1 cellular context compared by ENCODE assay signal in genomic region chr12:90851800-90852718, GRCh38.
TF ChIP-seq lines count a peak whose summit lies in the region.

No MANE protein-coding gene starts in this region.

TF ChIP-seq in HepG2, 621 proteins besides CTCF, POLR2A, EP300 and RAD21 (continued from another document and continues in another):
- TF ChIP-seq ARID4A (CRISPR knock-in tag; IDR thresholded peaks at IDR 0.05; ENCODE audit: borderline replicate concordance) (no peak), ZNF670 (CRISPR knock-in tag; IDR thresholded peaks at IDR 0.05; ENCODE audit: borderline replicate concordance) (peak; percentile 48; the same call in 1 of the 2 replicates), ZBTB33 (CRISPR knock-in tag; IDR thresholded peaks at IDR 0.05) (no peak), ZNF780A (CRISPR knock-in tag; IDR thresholded peaks at IDR 0.05) (no peak), ZNF563 (CRISPR knock-in tag; IDR thresholded peaks at IDR 0.05) (no peak), RXRB (CRISPR knock-in tag; IDR thresholded peaks at IDR 0.05; ENCODE audit: borderline replicate concordance) (peak; percentile 95), HNF4G (IDR thresholded peaks at IDR 0.05; ENCODE audit: borderline replicate concordance, low read depth, low read length) (peak; percentile 78; the same call in 1 of the 2 replicates), HNF4G (CRISPR knock-in tag; IDR thresholded peaks at IDR 0.05; ENCODE audit: borderline replicate concordance, low read depth) (peak; percentile 68; the same call in 1 of the 2 replicates), SPEN (CRISPR knock-in tag; IDR thresholded peaks at IDR 0.05; ENCODE audit: low read depth) (no peak), GABPA (IDR thresholded peaks at IDR 0.05; ENCODE audit: low read depth, low read length) (no peak), GABPA (CRISPR knock-in tag; IDR thresholded peaks at IDR 0.05; ENCODE audit: low read depth) (no peak), MAZ (IDR thresholded peaks at IDR 0.05; ENCODE audit: borderline replicate concordance, low read depth, low read length) (no peak), MAZ (CRISPR knock-in tag; IDR thresholded peaks at IDR 0.05; ENCODE audit: low read depth) (no peak), LCORL (IDR thresholded peaks at IDR 0.05) (peak; percentile 68), LCORL (CRISPR knock-in tag; IDR thresholded peaks at IDR 0.05) (peak; percentile 41; the same call in 1 of the 2 replicates), FOXA3 (CRISPR knock-in tag; IDR thresholded peaks at IDR 0.05) (peak; percentile 97), SOX6 (IDR thresholded peaks at IDR 0.05) (no peak), SOX6 (CRISPR knock-in tag; IDR thresholded peaks at IDR 0.05) (peak; percentile 94), ZNF776 (CRISPR knock-in tag; IDR thresholded peaks at IDR 0.05) (no peak), ZNF615 (CRISPR knock-in tag; IDR thresholded peaks at IDR 0.05; ENCODE audit: borderline replicate concordance) (no peak), KLF9 (CRISPR knock-in tag; IDR thresholded peaks at IDR 0.05; ENCODE audit: low read depth) (no peak), ZBTB25 (CRISPR knock-in tag; IDR thresholded peaks at IDR 0.05) (0 out of 2 replicates have a peak, but pooled peaks have one; percentile 63), KDM6A (CRISPR knock-in tag; IDR thresholded peaks at IDR 0.05; ENCODE audit: low read depth) (peak; percentile 89), BRF2 (CRISPR knock-in tag; IDR thresholded peaks at IDR 0.05) (peak; percentile 76; the same call in 1 of the 2 replicates), PRDM15 (CRISPR knock-in tag; IDR thresholded peaks at IDR 0.05) (no peak), ZBTB43 (CRISPR knock-in tag; conservative IDR thresholded peaks at IDR 0.05) (no peak), HES4 (CRISPR knock-in tag; IDR thresholded peaks at IDR 0.05; ENCODE audit: borderline replicate concordance) (no peak), ARID3A (IDR thresholded peaks at IDR 0.05; ENCODE audit: low read depth, low read length) (peak; percentile 98), ZNF292 (CRISPR knock-in tag; IDR thresholded peaks at IDR 0.05; ENCODE audit: borderline replicate concordance, low read depth) (no peak), ZNF383 (CRISPR knock-in tag; IDR thresholded peaks at IDR 0.05; ENCODE audit: borderline replicate concordance) (no peak), YEATS2 (CRISPR knock-in tag; IDR thresholded peaks at IDR 0.05; ENCODE audit: borderline replicate concordance) (no peak; the same call in 1 of the 2 replicates), GZF1 (CRISPR knock-in tag; IDR thresholded peaks at IDR 0.05) (0 out of 2 replicates have a peak, but pooled peaks have one; percentile 40), DNMT3B (CRISPR knock-in tag; conservative IDR thresholded peaks at IDR 0.05) (no peak), PHB2 (IDR thresholded peaks at IDR 0.05; ENCODE audit: partially characterized antibody) (no peak), ZNF362 (CRISPR knock-in tag; IDR thresholded peaks at IDR 0.05; ENCODE audit: borderline replicate concordance) (peak; percentile 73; the same call in 1 of the 2 replicates), KLF16 (CRISPR knock-in tag; IDR thresholded peaks at IDR 0.05) (peak in 1 of 2 experiments; percentile 69; a peak in 1 of 4 replicates), FOXJ3 (CRISPR knock-in tag; IDR thresholded peaks at IDR 0.05; ENCODE audit: borderline replicate concordance) (peak; percentile 100), KLF12 (CRISPR knock-in tag; IDR thresholded peaks at IDR 0.05; ENCODE audit: borderline replicate concordance) (no peak), SNAI1 (CRISPR knock-in tag; IDR thresholded peaks at IDR 0.05; ENCODE audit: borderline replicate concordance) (no peak), PAWR (CRISPR knock-in tag; IDR thresholded peaks at IDR 0.05; ENCODE audit: borderline replicate concordance) (no peak), ZNF704 (CRISPR knock-in tag; IDR thresholded peaks at IDR 0.05; ENCODE audit: borderline replicate concordance) (no peak), KDM3A (CRISPR knock-in tag; IDR thresholded peaks at IDR 0.05; ENCODE audit: low read depth) (peak; percentile 56; the same call in 1 of the 2 replicates), ATF4 (CRISPR knock-in tag; IDR thresholded peaks at IDR 0.05) (0 out of 4 replicates have a peak, but pooled peaks of 1 of the 2 experiments have one; percentile 21)
